ENCODE assay signal across 21 cellular contexts in genomic region chr12:123949118-123949774, GRCh38. TPM values are rescaled to one million over a fixed set of nuclear protein-coding genes. Genes with fewer than 3 reads are reported as not detected.
A peak's percentile ranks its signal among the peaks of the same experiment; 100 is the strongest.
DNase-seq lines count a peak whose midpoint lies in the region; ATAC-seq and TF ChIP-seq lines count a peak whose summit lies in the region.
"Had no signal": no experiment of that assay in that cellular context is flagged by ENCODE, and none has a peak within 500 bp of the region (broad histone marks: within the 10 kb centered on the region; RNA-seq: fewer than 3 reads in every experiment).

No MANE protein-coding gene starts in this region.

- H2BK15ac ChIP-seq in IMR-90 (ENCODE audit: low read depth, low read length), result no peak overlapping the region

- H3K9me1 ChIP-seq in IMR-90 (ENCODE audit: insufficient read depth, low read length), result peaks cover 15% of the 10 kb centered on the region

- no peak for TF ChIP-seq EP300 in stomach (IDR thresholded peaks at IDR 0.05)

- BruUV-seq in IMR-90 (replicated peaks; lab: Mats Ljungman, UMichigan), result no TSS peak

- H3K4me3 Mint-ChIP-seq in neural progenitor cell, result no peak overlapping the region
- H3K4me3 Mint-ChIP-seq: activated CD4-positive, alpha-beta T cell treated with anti-CD3 and anti-CD28 coated beads, Interleukin-2, amount 10 ng/mL, durations not matched to agents 7 days and 5 days; CD8-positive, alpha-beta memory T cell; stimulated activated naive CD8-positive, alpha-beta T cell treated with anti-CD3 and anti-CD28 coated beads, Interleukin-15, amount 100 ng/mL, for 72 hours; T-cell had no signal

- H2BK20ac ChIP-seq in IMR-90 (ENCODE audit: low read depth, low read length), result no peak overlapping the region

- H3K4me2 ChIP-seq in IMR-90 (ENCODE audit: low read depth, low read length) (no peak overlapping the region), neural progenitor cell (no peak overlapping the region)
- H3K4me2 ChIP-seq: smooth muscle cell had no signal

- POLR2A ChIA-PET in IMR-90 (lab: Charles Lee; ENCODE audit: unreplicated experiment), result no interaction called here

- H4K20me1 ChIP-seq in IMR-90 (ENCODE audit: insufficient read depth, low read length), result peaks cover 7% of the 10 kb centered on the region; the same call in 1 of the 2 replicates
- H4K20me1 ChIP-seq in neural progenitor cell (ENCODE audit: low read depth), result no peaks in the 10 kb centered on the region

- H3K4me1 Mint-ChIP-seq in neural progenitor cell, result peaks cover 55% of the 10 kb centered on the region
- H3K4me1 Mint-ChIP-seq: stimulated activated naive CD8-positive, alpha-beta T cell treated with anti-CD3 and anti-CD28 coated beads, Interleukin-15, amount 100 ng/mL, for 72 hours had no signal

- 75% methylated on average over 14 of the region's 15 CpGs; no CpG with 5 or more reads in 1 of the 2 experiments for WGBS in IMR-90 (ENCODE audit: extremely low coverage in 2 of 2, insufficient read length in 1 of 2), 2 experiments
- WGBS in testis, 2 donors, result 90 to 93% methylated on average over 15 of the region's 15 CpGs
- 64 to 79% (median 72%) methylated on average over 15 of the region's 15 CpGs for WGBS in stomach, 5 donors

- H3K36me3 Mint-ChIP-seq in neural progenitor cell, result peaks cover 13% of the 10 kb centered on the region

- CTCF ChIA-PET in IMR-90 (lab: Yijun Ruan, JAX), result no interaction called here

- H3K27me3 ChIP-seq in IMR-90 (ENCODE audit: control insufficient read depth, insufficient read depth, low read length), result no peaks in the 10 kb centered on the region
- peaks cover 38% of the 10 kb centered on the region for H3K27me3 ChIP-seq in neural progenitor cell
- no peaks in the 10 kb centered on the region for H3K27me3 ChIP-seq in testis
- H3K27me3 ChIP-seq in stomach, result no peaks in the 10 kb centered on the region
- H3K27me3 ChIP-seq: breast epithelium had no signal

- no peaks in the 10 kb centered on the region for H3K79me2 ChIP-seq in neural progenitor cell (ENCODE audit: low read depth)

- H3K23ac ChIP-seq in IMR-90 (ENCODE audit: low read depth, low read length), result 0 out of 2 replicates have a peak overlapping the region, but pooled peaks have one; percentile 13

- H2BK5ac ChIP-seq in IMR-90 (ENCODE audit: low read depth, low read length, poor library complexity, severe bottlenecking), result no peak overlapping the region

- TF ChIP-seq RAD21 in IMR-90 (IDR thresholded peaks at IDR 0.05; ENCODE audit: low read length), result no peak

- H3K9ac ChIP-seq in IMR-90 (ENCODE audit: low read depth, low read length), result no peak overlapping the region
- no peak overlapping the region for H3K9ac ChIP-seq in neural progenitor cell

- intact Hi-C loops in IMR-90 (cut with micrococcal nuclease), result no loop called here
- intact Hi-C loops in testis (cut with DNase I; ENCODE audit: low total_unique reads), result no loop called here
- intact Hi-C loops in stomach (cut with DNase I; ENCODE audit: low total_unique reads), result no loop called here

- H3K9me3 ChIP-seq in IMR-90 (ENCODE audit: control insufficient read depth, insufficient read depth, low read length) (no peaks in the 10 kb centered on the region), neural progenitor cell (ENCODE audit: low read depth) (no peaks in the 10 kb centered on the region), testis (no peaks in the 10 kb centered on the region), stomach (no peaks in the 10 kb centered on the region)
- H3K9me3 ChIP-seq: breast epithelium, psoas muscle had no signal

- H3K4ac ChIP-seq in IMR-90 (ENCODE audit: low read depth, low read length), result 0 out of 2 replicates have a peak overlapping the region, but pooled peaks have one; percentile 19

- H3F3A ChIP-seq in neural progenitor cell (ENCODE audit: low read depth), result no peaks in the 10 kb centered on the region

- H3K27ac Mint-ChIP-seq in neural progenitor cell, result no peak overlapping the region
- H3K27ac Mint-ChIP-seq: activated CD4-positive, alpha-beta T cell treated with anti-CD3 and anti-CD28 coated beads, Interleukin-2, amount 10 ng/mL, durations not matched to agents 7 days and 5 days; stimulated activated naive CD8-positive, alpha-beta T cell treated with anti-CD3 and anti-CD28 coated beads, Interleukin-15, amount 100 ng/mL, for 72 hours; T-cell had no signal

- no peak overlapping the region for H3K14ac ChIP-seq in IMR-90 (replicated peaks; ENCODE audit: low read depth, low read length)

- no peak overlapping the region for H3K56ac ChIP-seq in IMR-90 (ENCODE audit: extremely low read depth, insufficient read depth, low read length)

- H2AK5ac ChIP-seq in IMR-90 (ENCODE audit: low read depth, low read length), result peak overlapping the region; percentile 50; the same call in 1 of the 2 replicates

- no peak overlapping the region for H4K8ac ChIP-seq in IMR-90 (ENCODE audit: low read depth in 2 of 2, low read length in 2 of 2)

- H3K79me1 ChIP-seq in IMR-90 (ENCODE audit: low read depth in 1 of 2, low read length in 2 of 2), result peaks cover 27 to 74% of the 10 kb centered on the region in 2 experiments

- in situ Hi-C loops in IMR-90 (cut with MboI; ENCODE audit: low sequenced_read_pairs), result no loop called here

- TF ChIP-seq CTCF in IMR-90 (conservative IDR thresholded peaks at IDR 0.05; ENCODE audit: low read depth, low read length), result no peak
- TF ChIP-seq CTCF in neural progenitor cell (IDR thresholded peaks at IDR 0.05), result no peak
- no peak for TF ChIP-seq CTCF in testis (IDR thresholded peaks at IDR 0.05)
- no peak for TF ChIP-seq CTCF in stomach (IDR thresholded peaks at IDR 0.05)

- no peak overlapping the region for H3K18ac ChIP-seq in IMR-90 (ENCODE audit: low read depth, low read length)

- TF ChIP-seq POLR2A in IMR-90 (IDR thresholded peaks at IDR 0.05; ENCODE audit: low read depth, low read length), result no peak
- TF ChIP-seq POLR2A in erythroblast (IDR thresholded peaks at IDR 0.05; ENCODE audit: low read length), result no peak
- TF ChIP-seq POLR2A in testis (IDR thresholded peaks at IDR 0.05), result no peak
- TF ChIP-seq POLR2A in stomach (IDR thresholded peaks at IDR 0.05), result no peak

- no peak overlapping the region for H4K91ac ChIP-seq in IMR-90 (ENCODE audit: insufficient read depth, low read depth, low read length)

- peaks cover 2% of the 10 kb centered on the region for H3K27me3 Mint-ChIP-seq in neural progenitor cell (ENCODE audit: insufficient read depth, low read depth)
- H3K27me3 Mint-ChIP-seq: activated CD4-positive, alpha-beta T cell treated with anti-CD3 and anti-CD28 coated beads, Interleukin-2, amount 10 ng/mL, durations not matched to agents 7 days and 5 days; CD8-positive, alpha-beta memory T cell; stimulated activated naive CD8-positive, alpha-beta T cell treated with anti-CD3 and anti-CD28 coated beads, Interleukin-15, amount 100 ng/mL, for 72 hours; T-cell had no signal

- H3K36me3 ChIP-seq in IMR-90 (ENCODE audit: control insufficient read depth, insufficient read depth, low read length), result peaks cover 16% of the 10 kb centered on the region
- H3K36me3 ChIP-seq in neural progenitor cell, result no peaks in the 10 kb centered on the region
- H3K36me3 ChIP-seq in testis (ENCODE audit: low read depth, missing control alignments), result no peaks in the 10 kb centered on the region
- H3K36me3 ChIP-seq in stomach, result peaks cover 3 to 28% (median 15%) of the 10 kb centered on the region in 4 donors
- H3K36me3 ChIP-seq: breast epithelium had no signal

- no peak overlapping the region for H2AK9ac ChIP-seq in IMR-90 (replicated peaks; ENCODE audit: low read depth, low read length, poor library complexity)

- H3K4me3 ChIP-seq in IMR-90 (ENCODE audit: insufficient read depth, low read depth, low read length), result no peak overlapping the region
- H3K4me3 ChIP-seq in neural progenitor cell, result no peak overlapping the region
- H3K4me3 ChIP-seq in testis, result no peak overlapping the region
- H3K4me3 ChIP-seq in stomach, result no peak overlapping the region
- H3K4me3 ChIP-seq: breast epithelium, psoas muscle, smooth muscle cell had no signal

- dilution Hi-C loops in IMR-90 (cut with HindIII; ENCODE audit: low sequenced_read_pairs, unreplicated experiment), result no loop called here

- H3K27ac ChIP-seq in IMR-90 (ENCODE audit: insufficient read depth, low read length) (no peak overlapping the region), angular gyrus (ENCODE audit: low read depth, low read length) (peak overlapping the region; percentile 7), neural progenitor cell (no peak overlapping the region), testis (no peak overlapping the region), stomach (no peak overlapping the region)
- H3K27ac ChIP-seq: breast epithelium, psoas muscle had no signal

- H3K9me3 Mint-ChIP-seq in neural progenitor cell, result peaks cover 4% of the 10 kb centered on the region
- H3K9me3 Mint-ChIP-seq: activated CD4-positive, alpha-beta T cell treated with anti-CD3 and anti-CD28 coated beads, Interleukin-2, amount 10 ng/mL, durations not matched to agents 7 days and 5 days; CD8-positive, alpha-beta memory T cell; neural crest cell; stimulated activated naive CD8-positive, alpha-beta T cell treated with anti-CD3 and anti-CD28 coated beads, Interleukin-15, amount 100 ng/mL, for 72 hours; T-cell had no signal

- DNase-seq in IMR-90, result no peak
- peak; percentile 25 to 52 for DNase-seq in erythroblast (lab: John Stamatoyannopoulos, UW)
- DNase-seq in neural progenitor cell (ENCODE audit: low spot score), result peak; percentile 21
- DNase-seq in testis, result no peak
- DNase-seq in stimulated activated CD4-positive, alpha-beta T cell treated with anti-CD3 and anti-CD28 coated beads, Interleukin-4, amount 100 ng/mL, for 4 hours, result no peak
- DNase-seq in stomach, result no peak
- DNase-seq: activated CD4-positive, alpha-beta T cell treated with anti-CD3 and anti-CD28 coated beads, Interleukin-2, amount 10 ng/mL, durations not matched to agents 7 days and 5 days; activated gamma-delta T cell; CD8-positive, alpha-beta memory T cell; dermis blood vessel endothelial cell; HCEC 1CT; NCI-H2107; psoas muscle; SHP77 treated with DMSO at 0.1 percent for 48 hours; stimulated activated CD4-positive, alpha-beta T cell treated with anti-CD3 and anti-CD28 coated beads, Interleukin-4, amount 100 ng/mL, for 1 hour; stimulated activated naive CD8-positive, alpha-beta T cell treated with anti-CD3 and anti-CD28 coated beads, Interleukin-15, amount 100 ng/mL, for 72 hours; T-cell had no signal

- H3K4me1 ChIP-seq in IMR-90 (ENCODE audit: control insufficient read depth, insufficient read depth, low read length) (peaks cover 19% of the 10 kb centered on the region), neural progenitor cell (peaks cover 10% of the 10 kb centered on the region), testis (peaks cover 9% of the 10 kb centered on the region), stomach (peaks cover 10 to 52% (median 26%) of the 10 kb centered on the region in 4 donors)
- H3K4me1 ChIP-seq: breast epithelium, psoas muscle had no signal

- H4K5ac ChIP-seq in IMR-90 (ENCODE audit: low read depth, low read length), result no peak overlapping the region

- H2AFZ ChIP-seq in IMR-90 (replicated peaks; ENCODE audit: low read length, poor library complexity) (no peak overlapping the region), neural progenitor cell (replicated peaks) (no peak overlapping the region)

- no peak overlapping the region for H2BK120ac ChIP-seq in IMR-90 (ENCODE audit: low read depth, low read length)

- ATAC-seq in IMR-90 (ENCODE audit: low read depth), result no peak; the same call in 1 of the 2 replicates
- ATAC-seq: psoas muscle; stimulated activated naive CD8-positive, alpha-beta T cell treated with anti-CD3 and anti-CD28 coated beads, Interleukin-15, amount 100 ng/mL, for 72 hours; T-cell had no signal

RNA-seq across cellular contexts. Expression of gene CCDC92, which starts 23.4 kb away (rescaled TPM):
- total RNA-seq in IMR-90 (2012; rRNA removed), result 5.7 and 8.1 TPM in 2 replicates
- 55.5 and 61.1 TPM in 2 replicates for polyA plus RNA-seq in IMR-90 (2012; rRNA removed)
- polyA plus RNA-seq in IMR-90 (2012; cell fraction: cytosol; rRNA removed), result 75.4 and 87.9 TPM in 2 replicates
- 91.3 and 94.1 TPM in 2 replicates for polyA plus RNA-seq in IMR-90 (2012; cell fraction: nucleus; rRNA removed; ENCODE audit: low replicate concordance)
- total RNA-seq in neural progenitor cell (ENCODE audit: low replicate concordance), result 4.8 and 10.5 TPM in 2 replicates
- 10 to 100 TPM; 63.6 to 79.1 TPM for total RNA-seq in testis
- polyA plus RNA-seq in testis (ENCODE audit: insufficient read depth, low read depth, low replicate concordance), result 140 TPM
- total RNA-seq in stomach, result 10 to 100 TPM in 3 of 5 donors, 1 to 10 TPM in 2; 3.5 to 30.4 (median 12.3) TPM
- 10 to 100 TPM; 21.7 to 32.6 (median 23.8) TPM for polyA plus RNA-seq in stomach

RNA-seq across cellular contexts. Expression of gene ZNF664, which starts 23.8 kb away (rescaled TPM):
- 32.6 and 36.7 TPM in 2 replicates for total RNA-seq in IMR-90 (2012; rRNA removed)
- polyA plus RNA-seq in IMR-90 (2012; rRNA removed), result 24.6 and 29.9 TPM in 2 replicates
- polyA plus RNA-seq in IMR-90 (2012; cell fraction: cytosol; rRNA removed), result 14.0 and 16.7 TPM in 2 replicates
- polyA plus RNA-seq in IMR-90 (2012; cell fraction: nucleus; rRNA removed; ENCODE audit: low replicate concordance), result 9.3 and 24.8 TPM in 2 replicates
- total RNA-seq in neural progenitor cell (ENCODE audit: low replicate concordance), result 133 and 172 TPM in 2 replicates
- 10 to 100 TPM; 55.9 to 69.6 TPM for total RNA-seq in testis
- 63.4 TPM for polyA plus RNA-seq in testis (ENCODE audit: insufficient read depth, low read depth, low replicate concordance)
- 100 to 1,000 TPM in 2 of 5 donors, 10 to 100 TPM in 3; 42.6 to 224 (median 89.6) TPM for total RNA-seq in stomach
- 10 to 100 TPM; 16.5 to 50.3 (median 45.4) TPM for polyA plus RNA-seq in stomach

Comparison
In these comparisons a context has a peak if more than half of its experiments do, and no peak if none do; other contexts are left out.
1. DNase-seq: peak in erythroblast (2 of 2) and neural progenitor cell (single experiment); none in IMR-90 (single experiment), testis (single experiment), stimulated activated CD4-positive, alpha-beta T cell treated with anti-CD3 and anti-CD28 coated beads, Interleukin-4, amount 100 ng/mL, for 4 hours (0 of 2) and stomach (single experiment).